In the genomic region with DNA sequence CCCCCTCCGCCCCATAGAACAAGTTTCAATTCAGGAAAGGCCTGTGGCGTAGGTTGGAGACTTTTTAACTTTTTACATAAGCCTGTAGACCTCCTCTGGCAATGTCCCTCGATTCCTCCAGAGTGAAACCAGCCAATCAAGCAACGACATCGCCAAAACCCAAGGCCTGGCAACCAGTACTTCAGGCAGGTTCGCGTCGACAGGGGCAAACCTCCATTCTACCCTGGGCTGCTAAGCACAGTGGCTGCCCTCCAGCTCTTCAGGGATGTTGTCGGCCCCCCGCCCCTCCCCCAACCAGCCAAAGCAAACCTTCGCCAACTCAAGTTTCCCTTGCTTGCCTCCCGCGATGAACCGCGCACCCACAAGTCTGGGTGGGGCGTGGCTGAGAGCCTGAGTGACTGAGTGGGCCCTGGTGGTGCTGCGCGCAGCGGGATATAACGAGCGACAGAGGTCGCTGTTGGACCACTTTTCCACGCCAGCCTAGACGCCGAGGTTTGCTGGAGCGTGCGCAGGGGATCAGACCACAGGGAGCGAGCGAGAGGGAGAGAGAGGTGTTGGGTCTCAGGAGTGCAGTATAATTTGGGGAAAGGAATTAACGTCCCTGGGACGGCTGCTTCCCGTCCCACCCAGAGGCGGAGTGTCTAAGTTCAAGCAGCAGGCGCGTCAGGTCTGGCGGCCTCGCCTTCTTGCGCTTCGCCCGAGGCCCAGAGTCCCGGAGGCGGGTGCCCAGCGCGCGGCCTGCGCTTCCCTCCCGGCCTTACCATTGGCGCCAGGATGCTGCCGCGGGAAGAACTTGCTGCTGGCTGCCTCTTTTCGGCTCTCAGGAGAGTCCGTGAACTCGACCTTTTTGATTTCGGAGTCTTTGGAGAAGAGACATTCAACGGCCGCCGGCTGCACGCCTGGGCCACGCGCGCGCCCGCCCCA, we compare ENCODE assay signal across 8 cellular contexts. TPM values are rescaled to one million over a fixed set of nuclear protein-coding genes. Genes with fewer than 3 reads are reported as not detected.
DNase-seq lines count a peak whose midpoint lies in the region; ATAC-seq and TF ChIP-seq lines count a peak whose summit lies in the region.

No MANE protein-coding gene starts in this region.

- H3K4me3 Mint-ChIP-seq in CD14-positive monocyte = peak overlapping the region; percentile 61 to 94
- H3K4me3 Mint-ChIP-seq in activated naive CD8-positive, alpha-beta T cell treated with anti-CD3 and anti-CD28 coated beads, Interleukin-2, amount 10 ng/mL, durations not matched to agents 7 days and 5 days = peak overlapping the region; percentile 70

- peaks cover 95 to 99% (median 96%) of the 10 kb centered on the region in 3 donors for H3K27me3 Mint-ChIP-seq in CD14-positive monocyte (ENCODE audit: low read depth in 3 of 3)
- peaks cover 81% of the 10 kb centered on the region for H3K27me3 Mint-ChIP-seq in activated naive CD8-positive, alpha-beta T cell treated with anti-CD3 and anti-CD28 coated beads, Interleukin-2, amount 10 ng/mL, durations not matched to agents 7 days and 5 days

- peaks cover 100% of the 10 kb centered on the region for H3K27me3 ChIP-seq in left ventricle myocardium inferior (ENCODE audit: low read depth)

- TF ChIP-seq CTCF in CD14-positive monocyte (IDR thresholded peaks at IDR 0.05) (peak; percentile 45), left ventricle myocardium inferior (IDR thresholded peaks at IDR 0.05; ENCODE audit: borderline replicate concordance) (peak; percentile 70)

- peaks cover 0 to 7% of the 10 kb centered on the region in 2 donors for H3K36me3 Mint-ChIP-seq in CD14-positive monocyte
- peaks cover 1% of the 10 kb centered on the region for H3K36me3 Mint-ChIP-seq in activated naive CD8-positive, alpha-beta T cell treated with anti-CD3 and anti-CD28 coated beads, Interleukin-2, amount 10 ng/mL, durations not matched to agents 7 days and 5 days

- peak overlapping the region in 1 of 7 donors; percentile 44 for H3K27ac Mint-ChIP-seq in CD14-positive monocyte
- H3K27ac Mint-ChIP-seq in activated naive CD8-positive, alpha-beta T cell treated with anti-CD3 and anti-CD28 coated beads, Interleukin-2, amount 10 ng/mL, durations not matched to agents 7 days and 5 days = peak overlapping the region; percentile 65

- peak overlapping the region; percentile 57 for H3K4me3 ChIP-seq in left ventricle myocardium inferior

- peaks cover 37% of the 10 kb centered on the region for H3K4me1 ChIP-seq in left ventricle myocardium inferior

- no peaks in the 10 kb centered on the region for H3K9me3 ChIP-seq in left ventricle myocardium inferior (replicated peaks)

- no peak for DNase-seq in CD14-positive monocyte (ENCODE audit: low spot score)
- peak; percentile 88 to 91 for DNase-seq in NCI-H446 (lab: John Stamatoyannopoulos, UW)
- peak; percentile 41 for DNase-seq in activated naive CD8-positive, alpha-beta T cell treated with anti-CD3 and anti-CD28 coated beads, Interleukin-2, amount 10 ng/mL, durations not matched to agents 7 days and 5 days
- peak; percentile 49 for DNase-seq in left ventricle myocardium inferior
- DNase-seq in posterior vena cava (ENCODE audit: low spot score) = peak; percentile 88
- no peak for DNase-seq in NCI-H128 (lab: John Stamatoyannopoulos, UW; ENCODE audit: unreplicated experiment)

- intact Hi-C loops in CD14-positive monocyte (cut with micrococcal nuclease) = loop anchor here in 1 of 2 donors (5.0 kb wide), 1 partner anchor 650 kb away; no protein-coding TSS in a partner anchor
- intact Hi-C loops in left ventricle myocardium inferior (cut with micrococcal nuclease) = no loop called here
- intact Hi-C loops in posterior vena cava (cut with DNase I) = no loop called here

- peaks cover 13% of the 10 kb centered on the region for H3K4me1 Mint-ChIP-seq in CD14-positive monocyte
- H3K4me1 Mint-ChIP-seq in activated naive CD8-positive, alpha-beta T cell treated with anti-CD3 and anti-CD28 coated beads, Interleukin-2, amount 10 ng/mL, durations not matched to agents 7 days and 5 days = peaks cover 10% of the 10 kb centered on the region

- peak; percentile 96 for ATAC-seq in GM18858 (IDR thresholded peaks at IDR 0.05; ENCODE audit: unreplicated experiment)
- ATAC-seq in HG03064 (IDR thresholded peaks at IDR 0.05; ENCODE audit: low read depth, unreplicated experiment) = peak; percentile 96
- peak; percentile 65 for ATAC-seq in activated naive CD8-positive, alpha-beta T cell treated with anti-CD3 and anti-CD28 coated beads, Interleukin-2, amount 10 ng/mL, durations not matched to agents 7 days and 5 days (ENCODE audit: low read depth)

- no peak overlapping the region for H3K27ac ChIP-seq in left ventricle myocardium inferior (replicated peaks)

- POLR2A ChIA-PET in activated naive CD8-positive, alpha-beta T cell treated with anti-CD3 and anti-CD28 coated beads, Interleukin-2, amount 10 ng/mL, durations not matched to agents 7 days and 5 days (lab: Charles Lee) = no interaction called here

- peaks cover 0 to 54% (median 15%) of the 10 kb centered on the region in 7 donors for H3K9me3 Mint-ChIP-seq in CD14-positive monocyte
- H3K9me3 Mint-ChIP-seq in activated naive CD8-positive, alpha-beta T cell treated with anti-CD3 and anti-CD28 coated beads, Interleukin-2, amount 10 ng/mL, durations not matched to agents 7 days and 5 days = peaks cover 9% of the 10 kb centered on the region

- H3K36me3 ChIP-seq in left ventricle myocardium inferior = no peaks in the 10 kb centered on the region

RNA-seq across cellular contexts. Expression of a gene that starts 9.0 kb away (rescaled TPM):
- not detected for polyA plus RNA-seq in CD14-positive monocyte
- not detected for total RNA-seq in activated naive CD8-positive, alpha-beta T cell treated with anti-CD3 and anti-CD28 coated beads, Interleukin-2, amount 10 ng/mL, durations not matched to agents 7 days and 5 days
- not detected for total RNA-seq in left ventricle myocardium inferior
- total RNA-seq in posterior vena cava = under 1 TPM; 0.19 to 0.43 TPM

Comparison
In these comparisons a context has a peak if more than half of its experiments do, and no peak if none do; other contexts are left out.
1. DNase-seq: peak in NCI-H446 (2 of 2), activated naive CD8-positive, alpha-beta T cell treated with anti-CD3 and anti-CD28 coated beads, Interleukin-2, amount 10 ng/mL, durations not matched to agents 7 days and 5 days (single experiment), left ventricle myocardium inferior (single experiment) and posterior vena cava (single experiment); none in CD14-positive monocyte (single experiment) and NCI-H128 (single experiment).
2. Peak in every context shown above with its lines, with median percentiles within 50 percentile points of each other: ATAC-seq.